In the genomic region with DNA sequence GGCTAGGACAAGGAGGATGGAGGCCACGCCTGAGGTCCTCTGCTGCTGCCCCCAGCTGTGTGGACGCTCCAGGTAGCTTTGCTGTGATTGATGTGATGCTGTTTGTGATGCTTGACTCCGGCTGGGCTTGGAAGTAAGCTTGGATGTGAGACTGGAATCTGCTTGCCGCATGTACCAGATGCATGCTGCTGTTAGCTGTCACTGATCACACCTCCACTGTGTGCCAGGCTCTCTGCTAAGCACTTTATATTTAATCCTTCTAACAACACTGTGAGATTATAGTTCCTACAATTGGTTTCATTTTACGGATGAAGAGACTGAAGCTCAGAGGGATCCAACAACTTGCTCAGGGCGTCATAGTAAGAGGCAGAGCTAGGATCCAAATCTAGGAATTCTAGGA, we compare ENCODE assay signal across 18 cellular contexts. TPM values are rescaled to one million over a fixed set of nuclear protein-coding genes. Genes with fewer than 3 reads are reported as not detected.
"Had no signal": no experiment of that assay in that cellular context is flagged by ENCODE, and none has a peak within 500 bp of the region (broad histone marks: within the 10 kb centered on the region; RNA-seq: fewer than 3 reads in every experiment).

No MANE protein-coding gene starts in this region.

- H3K9me3 Mint-ChIP-seq: activated CD4-positive, alpha-beta T cell treated with anti-CD3 and anti-CD28 coated beads, Interleukin-2, amount 10 ng/mL, durations not matched to agents 7 days and 5 days; activated naive CD8-positive, alpha-beta T cell treated with anti-CD3 and anti-CD28 coated beads for 36 hours; activated T-cell treated with anti-CD3 and anti-CD28 coated beads, Interleukin-2, amount 50 U/mL, for 72 hours; dendritic cell treated with granulocyte-macrophage colony-stimulating factor and Interleukin-4, amounts not matched to agents 40 ng/mL and 50 ng/mL, for 4 days; nephron progenitor cell; T-helper 2 cell treated with Interferon-gamma antibody and Interleukin-4, amounts not matched to agents 5 μg/mL and 100 μg/mL, for 36 hours had no signal

- DNase-seq: activated CD4-positive, alpha-beta T cell treated with anti-CD3 and anti-CD28 coated beads, Interleukin-2, amount 10 ng/mL, durations not matched to agents 7 days and 5 days; activated CD8-positive, alpha-beta memory T cell treated with anti-CD3 and anti-CD28 coated beads, Interleukin-2, amount 50 U/mL, for 48 hours; activated gamma-delta T cell; activated naive CD8-positive, alpha-beta T cell treated with anti-CD3 and anti-CD28 coated beads for 36 hours; activated T-cell treated with anti-CD3 and anti-CD28 coated beads, Interleukin-2, amount 50 U/mL, for 72 hours; brain microvascular endothelial cell; effector memory CD4-positive, alpha-beta T cell; foreskin keratinocyte; left colon; mammary epithelial cell; nephron progenitor cell; occipital lobe; right lobe of liver; spleen; thyroid gland had no signal

- H3K36me3 ChIP-seq: brain microvascular endothelial cell, prostate gland, right lobe of liver, thyroid gland had no signal

- H3K27ac Mint-ChIP-seq: activated CD4-positive, alpha-beta T cell treated with anti-CD3 and anti-CD28 coated beads, Interleukin-2, amount 10 ng/mL, durations not matched to agents 7 days and 5 days; activated naive CD8-positive, alpha-beta T cell treated with anti-CD3 and anti-CD28 coated beads for 36 hours; activated T-cell treated with anti-CD3 and anti-CD28 coated beads, Interleukin-2, amount 50 U/mL, for 72 hours; dendritic cell treated with granulocyte-macrophage colony-stimulating factor and Interleukin-4, amounts not matched to agents 40 ng/mL and 50 ng/mL, for 4 days; nephron progenitor cell; T-helper 2 cell treated with Interferon-gamma antibody and Interleukin-4, amounts not matched to agents 5 μg/mL and 100 μg/mL, for 36 hours had no signal

- H3K27me3 ChIP-seq: brain microvascular endothelial cell, foreskin keratinocyte, right lobe of liver, spleen, thyroid gland had no signal

- H3K4me1 ChIP-seq: foreskin keratinocyte, prostate gland, right lobe of liver had no signal

- H3K27me3 Mint-ChIP-seq: activated CD4-positive, alpha-beta T cell treated with anti-CD3 and anti-CD28 coated beads, Interleukin-2, amount 10 ng/mL, durations not matched to agents 7 days and 5 days; activated naive CD8-positive, alpha-beta T cell treated with anti-CD3 and anti-CD28 coated beads for 36 hours; dendritic cell treated with granulocyte-macrophage colony-stimulating factor and Interleukin-4, amounts not matched to agents 40 ng/mL and 50 ng/mL, for 4 days had no signal

- H3K4me3 Mint-ChIP-seq: activated CD4-positive, alpha-beta T cell treated with anti-CD3 and anti-CD28 coated beads, Interleukin-2, amount 10 ng/mL, durations not matched to agents 7 days and 5 days; activated naive CD8-positive, alpha-beta T cell treated with anti-CD3 and anti-CD28 coated beads for 36 hours; activated T-cell treated with anti-CD3 and anti-CD28 coated beads, Interleukin-2, amount 50 U/mL, for 72 hours; dendritic cell treated with granulocyte-macrophage colony-stimulating factor and Interleukin-4, amounts not matched to agents 40 ng/mL and 50 ng/mL, for 4 days; nephron progenitor cell; T-helper 2 cell treated with Interferon-gamma antibody and Interleukin-4, amounts not matched to agents 5 μg/mL and 100 μg/mL, for 36 hours had no signal

- H3K4me3 ChIP-seq: prostate gland, right lobe of liver, spleen, thyroid gland had no signal

- H3K27ac ChIP-seq: brain microvascular endothelial cell, foreskin keratinocyte, prostate gland, right lobe of liver, spleen, thyroid gland had no signal

- H3K9me3 ChIP-seq: prostate gland, right lobe of liver, spleen, thyroid gland had no signal

RNA-seq across cellular contexts. Expression of a gene that starts 35.0 kb away (rescaled TPM):
- total RNA-seq: activated CD4-positive, alpha-beta T cell treated with anti-CD3 and anti-CD28 coated beads, Interleukin-2, amount 10 ng/mL, durations not matched to agents 7 days and 5 days; activated naive CD8-positive, alpha-beta T cell treated with anti-CD3 and anti-CD28 coated beads for 36 hours; activated T-cell treated with anti-CD3 and anti-CD28 coated beads, Interleukin-2, amount 50 U/mL, for 72 hours; foreskin keratinocyte; mammary epithelial cell; occipital lobe had no signal
- polyA plus RNA-seq: foreskin keratinocyte, mammary epithelial cell had no signal
